ENCODE assay signal across 33 cellular contexts in genomic region chr2:218924757-218925156, GRCh38.
"Had no signal": no experiment of that assay in that cellular context is flagged by ENCODE, and none has a peak within 500 bp of the region (broad histone marks: within the 10 kb centered on the region; RNA-seq: fewer than 3 reads in every experiment).

No MANE protein-coding gene starts in this region.

- H3K4me3 ChIP-seq: adrenal gland, body of pancreas, breast epithelium, K562, MG63 had no signal

- H3K27ac ChIP-seq: adrenal gland, body of pancreas, breast epithelium, WERI-Rb-1 had no signal

- DNase-seq: activated CD4-positive, alpha-beta T cell treated with anti-CD3 and anti-CD28 coated beads for 1 hour; activated CD4-positive, alpha-beta T cell treated with anti-CD3 and anti-CD28 coated beads for 48 hours; activated CD4-positive, alpha-beta T cell treated with anti-CD3 and anti-CD28 coated beads, Interleukin-2, amount 50 U/mL, for 4 hours; activated CD4-positive, CD25-positive, alpha-beta regulatory T cell; activated CD8-positive, alpha-beta T cell treated with anti-CD3 and anti-CD28 coated beads, Interleukin-2, amount 10 ng/mL, durations not matched to agents 7 days and 5 days; activated gamma-delta T cell treated with Interleukin-2 at 50 U/mL for 16 hours; activated naive CD4-positive, alpha-beta T cell treated with anti-CD3 and anti-CD28 coated beads for 36 hours; activated T-cell treated with anti-CD3 and anti-CD28 coated beads, Interleukin-2, amount 50 U/mL, for 24 hours; adrenal gland; body of pancreas; Kasumi-1; MG63; NCI-H1092; NCI-H1436 treated with DMSO at 0.1 percent for 48 hours; NCI-H1694 treated with DMSO at 0.1 percent for 48 hours; NCI-H2029; NCI-H2107; NCI-H2171; NCI-H510A; NCI-H526; NCI-H748 treated with DMSO at 0.1 percent for 48 hours; NK-92 treated with Interleukin-12 subunit alpha and Interleukin-12 subunit beta, amount 100 ng/mL, for 24 hours; SHP77; SW 1271; T-helper 1 cell; T-helper 2 cell; T-helper 9 cell; WERI-Rb-1 had no signal

- ATAC-seq: activated CD8-positive, alpha-beta T cell treated with anti-CD3 and anti-CD28 coated beads, Interleukin-2, amount 10 ng/mL, durations not matched to agents 7 days and 5 days; activated naive CD4-positive, alpha-beta T cell treated with anti-CD3 and anti-CD28 coated beads, Interleukin-2, amount 50 U/mL, for 72 hours; body of pancreas; K562; Panc1; SK-N-SH treated with all-trans-retinoic acid at 6 μM for 48 hours had no signal

- H3K27me3 ChIP-seq: adrenal gland, body of pancreas had no signal
